Comparison of ENCODE assay signal across 8 cellular contexts in genomic region chr1:159946242-159947187, GRCh38. TPM values are rescaled to one million over a fixed set of nuclear protein-coding genes. Genes with fewer than 3 reads are reported as not detected.
DNase-seq lines count a peak whose midpoint lies in the region; ATAC-seq and TF ChIP-seq lines count a peak whose summit lies in the region.

No MANE protein-coding gene starts in this region.

- peak overlapping the region; percentile 82 for H3K4me3 ChIP-seq in BE2C (ENCODE audit: low read depth, low read length)
- peak overlapping the region; percentile 75 for H3K4me3 ChIP-seq in HUES6 (ENCODE audit: low read depth, low read length)

- H3K9me3 ChIP-seq in BE2C = no peaks in the 10 kb centered on the region
- no peaks in the 10 kb centered on the region for H3K9me3 ChIP-seq in HUES6 (ENCODE audit: control insufficient read depth, insufficient read depth, low read depth, low read length)

- no peak overlapping the region for H3K27ac ChIP-seq in HUES6 (ENCODE audit: low read depth, low read length)

- TF ChIP-seq CTCF in BE2C (IDR thresholded peaks at IDR 0.05; ENCODE audit: low read depth, low read length) (no peak), chondrocyte (IDR thresholded peaks at IDR 0.05) (no peak), nephron progenitor cell (IDR thresholded peaks at IDR 0.05) (no peak)

- H3K4me1 Mint-ChIP-seq in chondrocyte (ENCODE audit: low read depth) (peaks cover 13% of the 10 kb centered on the region), nephron progenitor cell (peaks cover 50% of the 10 kb centered on the region)

- H3K4me1 ChIP-seq in BE2C = peaks cover 2% of the 10 kb centered on the region; the same call in 1 of the 2 replicates
- H3K4me1 ChIP-seq in HUES6 (ENCODE audit: control insufficient read depth, insufficient read depth, low read length) = peaks cover 19% of the 10 kb centered on the region

- H3K9me3 Mint-ChIP-seq in chondrocyte (ENCODE audit: low read depth) = no peaks in the 10 kb centered on the region
- H3K9me3 Mint-ChIP-seq in nephron progenitor cell = no peaks in the 10 kb centered on the region

- H3K36me3 Mint-ChIP-seq in chondrocyte (ENCODE audit: low read depth) (no peaks in the 10 kb centered on the region), nephron progenitor cell (ENCODE audit: low read depth) (no peaks in the 10 kb centered on the region)

- no peak for ATAC-seq in GM19395 (IDR thresholded peaks at IDR 0.05; ENCODE audit: unreplicated experiment)
- no peak for ATAC-seq in HG03095 (IDR thresholded peaks at IDR 0.05; ENCODE audit: unreplicated experiment)

- no peak overlapping the region for H3K27ac Mint-ChIP-seq in chondrocyte (ENCODE audit: unreplicated experiment)
- no peak overlapping the region for H3K27ac Mint-ChIP-seq in nephron progenitor cell

- H3K27me3 ChIP-seq in BE2C (no peaks in the 10 kb centered on the region), HUES6 (ENCODE audit: control insufficient read depth, insufficient read depth, low read length) (peaks cover 10% of the 10 kb centered on the region)

- DNase-seq in BE2C (no peak), chondrocyte (ENCODE audit: low spot score) (no peak), nephron progenitor cell (no peak), NCI-H2196 treated with DMSO at 0.1 percent for 48 hours (lab: John Stamatoyannopoulos, UW; ENCODE audit: unreplicated experiment) (no peak), cerebellum (ENCODE audit: low spot score) (no peak)

- peak overlapping the region; percentile 68 for H3K9ac ChIP-seq in HUES6 (ENCODE audit: low read length)

- H3K36me3 ChIP-seq in BE2C (no peaks in the 10 kb centered on the region), HUES6 (ENCODE audit: control insufficient read depth, insufficient read depth, low read length) (no peaks in the 10 kb centered on the region)

- peak overlapping the region; percentile 68 for H3K4me3 Mint-ChIP-seq in chondrocyte (ENCODE audit: unreplicated experiment)
- peak overlapping the region; percentile 98 for H3K4me3 Mint-ChIP-seq in nephron progenitor cell

- H3K27me3 Mint-ChIP-seq in chondrocyte (ENCODE audit: low read depth) (peaks cover 43% of the 10 kb centered on the region), nephron progenitor cell (ENCODE audit: low read depth, poor library complexity) (peaks cover 20% of the 10 kb centered on the region)

RNA-seq across cellular contexts. Expression of gene IGSF9, which starts 1.1 kb away (rescaled TPM):
- 3.8 TPM for polyA plus RNA-seq in BE2C (2012; ENCODE audit: insufficient read depth, insufficient read length, low read depth)
- total RNA-seq in chondrocyte = not detected in 3 replicates
- total RNA-seq in cerebellum = 4.7 TPM

RNA-seq across cellular contexts. Expression of gene SLAMF9, which starts 7.5 kb away (rescaled TPM):
- not detected for polyA plus RNA-seq in BE2C (2012; ENCODE audit: insufficient read depth, insufficient read length, low read depth)
- total RNA-seq in chondrocyte (not detected in 3 replicates), cerebellum (not detected)

RNA-seq across cellular contexts. Expression of gene TAGLN2, which starts 21.2 kb away (rescaled TPM):
- polyA plus RNA-seq in BE2C (2012; ENCODE audit: insufficient read depth, insufficient read length, low read depth) = 685 TPM
- total RNA-seq in chondrocyte = 222 to 392 TPM (median 388 TPM) in 3 replicates
- 15.1 TPM for total RNA-seq in cerebellum

RNA-seq across cellular contexts. Expression of gene CFAP45, which starts 46.5 kb away (rescaled TPM):
- 3.6 TPM for polyA plus RNA-seq in BE2C (2012; ENCODE audit: insufficient read depth, insufficient read length, low read depth)
- 0.37 to 0.95 TPM (median 0.73 TPM) in 3 replicates for total RNA-seq in chondrocyte
- 1.1 TPM for total RNA-seq in cerebellum

Comparison
In these comparisons a context has a peak if more than half of its experiments do, and no peak if none do; other contexts are left out.
1. RNA of gene TAGLN2, which starts 21.2 kb away (total RNA-seq): 222 to 392 TPM in chondrocyte; 15.1 TPM in cerebellum (single experiment); every median in the first group is over 10 times any median in the second.